ENCODE assay signal across 27 cellular contexts in genomic region chr9:28651050-28651722, GRCh38.
"Had no signal": no experiment of that assay in that cellular context is flagged by ENCODE, and none has a peak within 500 bp of the region (broad histone marks: within the 10 kb centered on the region; RNA-seq: fewer than 3 reads in every experiment).

No MANE protein-coding gene starts in this region.

- H3K27me3 ChIP-seq: heart left ventricle, ovary, sigmoid colon had no signal

- H3K9me3 Mint-ChIP-seq: activated CD4-positive, alpha-beta memory T cell treated with anti-CD3 and anti-CD28 coated beads, Interleukin-2, amount 10 ng/mL, durations not matched to agents 7 days and 5 days; activated CD4-positive, alpha-beta T cell treated with anti-CD3 and anti-CD28 coated beads, Interleukin-2, amount 10 ng/mL, durations not matched to agents 24 days and 14 days; activated T-cell treated with anti-CD3 and anti-CD28 coated beads, Interleukin-2, amount 50 U/mL, for 4 hours; dendritic cell treated with granulocyte-macrophage colony-stimulating factor and Interleukin-4, amounts not matched to agents 40 ng/mL and 50 ng/mL, for 4 days; endodermal cell; stimulated activated naive CD8-positive, alpha-beta T cell treated with anti-CD3 and anti-CD28 coated beads, Interleukin-15, Interleukin-2, amounts not matched to agents 100 ng/mL and 50 ng/mL, for 24 hours had no signal

- DNase-seq: activated CD4-positive, alpha-beta memory T cell treated with anti-CD3 and anti-CD28 coated beads, Interleukin-2, amount 10 ng/mL, durations not matched to agents 7 days and 5 days; activated CD4-positive, alpha-beta T cell treated with anti-CD3 and anti-CD28 coated beads, Interleukin-2, amount 10 ng/mL, durations not matched to agents 24 days and 14 days; activated CD4-positive, CD25-positive, alpha-beta regulatory T cell treated with anti-CD3 and anti-CD28 coated beads, Interleukin-2, amount 50 U/mL, for 72 hours; activated gamma-delta T cell treated with Interleukin-2 at 50 U/mL for 16 hours; activated naive CD4-positive, alpha-beta T cell treated with anti-CD3 and anti-CD28 coated beads, Interleukin-2, amount 50 U/mL, for 16 hours; activated T-cell treated with anti-CD3 and anti-CD28 coated beads, Interleukin-2, amount 50 U/mL, for 4 hours; amniotic stem cell; central memory CD4-positive, alpha-beta T cell; endodermal cell; foreskin fibroblast; heart left ventricle; left ventricle myocardium inferior; mucosa of descending colon; ovary; sigmoid colon; small intestine; stimulated activated CD4-positive, alpha-beta T cell treated with anti-CD3 and anti-CD28 coated beads, Interleukin-4, amount 100 ng/mL, for 24 hours; T-helper 9 cell; trophoblast cell had no signal

- ATAC-seq: activated T-cell treated with anti-CD3 and anti-CD28 coated beads, Interleukin-2, amount 50 U/mL, for 4 hours; activated T-helper 17 cell treated with anti-CD3 and anti-CD28 coated beads, Interleukin-2, amount 50 U/mL, for 72 hours; esophagus mucosa; heart left ventricle; mucosa of descending colon; stimulated activated effector memory CD8-positive, alpha-beta T cell treated with anti-CD3 and anti-CD28 coated beads, Interleukin-12 subunit alpha, Interleukin-12 subunit beta, amount 100 ng/mL, for 72 hours had no signal

- H3K4me3 ChIP-seq: heart left ventricle, left ventricle myocardium inferior, lung, mucosa of descending colon, ovary, sigmoid colon, thoracic aorta had no signal

- H3K27me3 Mint-ChIP-seq: activated CD4-positive, alpha-beta memory T cell treated with anti-CD3 and anti-CD28 coated beads, Interleukin-2, amount 10 ng/mL, durations not matched to agents 7 days and 5 days; activated CD4-positive, alpha-beta T cell treated with anti-CD3 and anti-CD28 coated beads, Interleukin-2, amount 10 ng/mL, durations not matched to agents 24 days and 14 days; activated T-helper 17 cell treated with anti-CD3 and anti-CD28 coated beads, Interleukin-2, amount 50 U/mL, for 72 hours; dendritic cell treated with granulocyte-macrophage colony-stimulating factor and Interleukin-4, amounts not matched to agents 40 ng/mL and 50 ng/mL, for 4 days; progenitor cell of endocrine pancreas; stimulated activated naive CD8-positive, alpha-beta T cell treated with anti-CD3 and anti-CD28 coated beads, Interleukin-15, Interleukin-2, amounts not matched to agents 100 ng/mL and 50 ng/mL, for 24 hours had no signal

- H3K4me1 Mint-ChIP-seq: activated CD4-positive, alpha-beta memory T cell treated with anti-CD3 and anti-CD28 coated beads, Interleukin-2, amount 10 ng/mL, durations not matched to agents 7 days and 5 days; activated CD4-positive, alpha-beta T cell treated with anti-CD3 and anti-CD28 coated beads, Interleukin-2, amount 10 ng/mL, durations not matched to agents 24 days and 14 days; activated T-helper 17 cell treated with anti-CD3 and anti-CD28 coated beads, Interleukin-2, amount 50 U/mL, for 72 hours; stimulated activated effector memory CD8-positive, alpha-beta T cell treated with anti-CD3 and anti-CD28 coated beads, Interleukin-12 subunit alpha, Interleukin-12 subunit beta, amount 100 ng/mL, for 72 hours had no signal

- H3K27ac Mint-ChIP-seq: activated CD4-positive, alpha-beta memory T cell treated with anti-CD3 and anti-CD28 coated beads, Interleukin-2, amount 10 ng/mL, durations not matched to agents 7 days and 5 days; activated CD4-positive, alpha-beta T cell treated with anti-CD3 and anti-CD28 coated beads, Interleukin-2, amount 10 ng/mL, durations not matched to agents 24 days and 14 days; activated T-helper 17 cell treated with anti-CD3 and anti-CD28 coated beads, Interleukin-2, amount 50 U/mL, for 72 hours; dendritic cell treated with granulocyte-macrophage colony-stimulating factor and Interleukin-4, amounts not matched to agents 40 ng/mL and 50 ng/mL, for 4 days; endodermal cell; progenitor cell of endocrine pancreas; stimulated activated effector memory CD8-positive, alpha-beta T cell treated with anti-CD3 and anti-CD28 coated beads, Interleukin-12 subunit alpha, Interleukin-12 subunit beta, amount 100 ng/mL, for 72 hours; stimulated activated naive CD8-positive, alpha-beta T cell treated with anti-CD3 and anti-CD28 coated beads, Interleukin-15, Interleukin-2, amounts not matched to agents 100 ng/mL and 50 ng/mL, for 24 hours had no signal

- H3K36me3 Mint-ChIP-seq: stimulated activated effector memory CD8-positive, alpha-beta T cell treated with anti-CD3 and anti-CD28 coated beads, Interleukin-12 subunit alpha, Interleukin-12 subunit beta, amount 100 ng/mL, for 72 hours had no signal

- H3K9me3 ChIP-seq: heart left ventricle, left ventricle myocardium inferior, mucosa of descending colon, ovary, sigmoid colon, thoracic aorta had no signal

- H3K36me3 ChIP-seq: heart left ventricle, left ventricle myocardium inferior, ovary, sigmoid colon, thoracic aorta had no signal

- H3K4me1 ChIP-seq: heart left ventricle, left ventricle myocardium inferior, sigmoid colon had no signal

- H3K4me3 Mint-ChIP-seq: activated CD4-positive, alpha-beta memory T cell treated with anti-CD3 and anti-CD28 coated beads, Interleukin-2, amount 10 ng/mL, durations not matched to agents 7 days and 5 days; activated CD4-positive, alpha-beta T cell treated with anti-CD3 and anti-CD28 coated beads, Interleukin-2, amount 10 ng/mL, durations not matched to agents 24 days and 14 days; activated T-cell treated with anti-CD3 and anti-CD28 coated beads, Interleukin-2, amount 50 U/mL, for 4 hours; activated T-helper 17 cell treated with anti-CD3 and anti-CD28 coated beads, Interleukin-2, amount 50 U/mL, for 72 hours; dendritic cell treated with granulocyte-macrophage colony-stimulating factor and Interleukin-4, amounts not matched to agents 40 ng/mL and 50 ng/mL, for 4 days; endodermal cell; stimulated activated effector memory CD8-positive, alpha-beta T cell treated with anti-CD3 and anti-CD28 coated beads, Interleukin-12 subunit alpha, Interleukin-12 subunit beta, amount 100 ng/mL, for 72 hours; stimulated activated naive CD8-positive, alpha-beta T cell treated with anti-CD3 and anti-CD28 coated beads, Interleukin-15, Interleukin-2, amounts not matched to agents 100 ng/mL and 50 ng/mL, for 24 hours had no signal

- H3K27ac ChIP-seq: heart left ventricle, left ventricle myocardium inferior, ovary, sigmoid colon, thoracic aorta had no signal
